5 cellular contexts compared by ENCODE assay signal in the genomic region with DNA sequence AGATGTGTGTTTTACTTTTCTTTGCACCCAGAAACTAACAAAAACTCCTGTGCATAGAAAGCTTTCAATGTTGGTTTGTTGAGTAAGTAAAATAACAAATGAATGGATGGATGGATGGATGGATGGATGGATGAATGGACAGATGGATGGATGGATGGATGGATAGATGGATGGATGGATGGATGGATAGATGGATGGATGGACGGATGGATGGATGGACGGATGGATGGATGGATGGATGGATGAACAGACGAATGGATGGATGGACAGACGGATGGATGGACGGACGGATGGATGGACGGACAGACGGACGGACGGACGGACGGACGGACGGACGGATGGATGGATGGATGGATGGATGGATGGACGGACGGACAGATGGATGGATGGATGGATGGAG.
DNase-seq lines count a peak whose midpoint lies in the region; ATAC-seq, FAIRE-seq and TF ChIP-seq lines count a peak whose summit lies in the region.
"Not testable (repeated sequence)": the region's sequence is repeated elsewhere in the genome, so short reads cannot be mapped to it uniquely, and the experiment has no call there.

No MANE protein-coding gene starts in this region.

- H3K9me1 ChIP-seq in IMR-90 (ENCODE audit: insufficient read depth, low read length), result not testable (repeated sequence)

- TF ChIP-seq CTCF in IMR-90 (conservative IDR thresholded peaks at IDR 0.05; ENCODE audit: low read depth, low read length); brain (conservative IDR thresholded peaks at IDR 0.05); HepG2 (CRISPR knock-in tag; IDR thresholded peaks at IDR 0.05); neural progenitor cell (IDR thresholded peaks at IDR 0.05): not testable (repeated sequence)

- not testable (repeated sequence) for H4K91ac ChIP-seq in IMR-90 (ENCODE audit: insufficient read depth, low read depth, low read length)

- H3K56ac ChIP-seq in IMR-90 (ENCODE audit: extremely low read depth, insufficient read depth, low read length), result not testable (repeated sequence)

- not testable (repeated sequence) for BruUV-seq in IMR-90 (replicated peaks; lab: Mats Ljungman, UMichigan); HepG2 (replicated peaks; lab: Mats Ljungman, UMichigan)

- H3K36me3 ChIP-seq in IMR-90 (ENCODE audit: control insufficient read depth, insufficient read depth, low read length); HepG2 (replicated peaks in 1 of 2; ENCODE audit: control insufficient read depth in 1 of 2, insufficient read depth in 2 of 2, low read length in 2 of 2); neural progenitor cell: not testable (repeated sequence)

- TF ChIP-seq RAD21 in IMR-90 (IDR thresholded peaks at IDR 0.05; ENCODE audit: low read length); HepG2 (CRISPR knock-in tag; IDR thresholded peaks at IDR 0.05): not testable (repeated sequence)

- H3K27me3 ChIP-seq in IMR-90 (ENCODE audit: control insufficient read depth, insufficient read depth, low read length); HepG2 (ENCODE audit: control insufficient read depth in 1 of 2, insufficient read depth in 2 of 2, low read length in 2 of 2); neural progenitor cell: not testable (repeated sequence)

- ATAC-seq in IMR-90 (ENCODE audit: low read depth); HepG2: not testable (repeated sequence)

- not testable (repeated sequence) for TF ChIP-seq POLR2A in IMR-90 (IDR thresholded peaks at IDR 0.05; ENCODE audit: low read depth, low read length); HepG2 (IDR thresholded peaks at IDR 0.05; ENCODE audit: insufficient read depth in 1 of 2, low read depth in 2 of 2, low read length in 2 of 2)

- not testable (repeated sequence) for H3K4me1 ChIP-seq in IMR-90 (ENCODE audit: control insufficient read depth, insufficient read depth, low read length); HepG2 (ENCODE audit: insufficient read depth, low read length); neural progenitor cell

- peaks cover 12% of the 10 kb centered on the region for H3K4me1 Mint-ChIP-seq in brain
- H3K4me1 Mint-ChIP-seq in neural progenitor cell, result not testable (repeated sequence)

- not testable (repeated sequence) for H3K79me1 ChIP-seq in IMR-90 (ENCODE audit: low read depth in 1 of 2, low read length in 2 of 2)

- H3K27me3 Mint-ChIP-seq in brain (peaks cover 10% of the 10 kb centered on the region), neural progenitor cell (ENCODE audit: insufficient read depth, low read depth) (peaks cover 11% of the 10 kb centered on the region)

- not testable (repeated sequence) for H3F3A ChIP-seq in neural progenitor cell (ENCODE audit: low read depth)

- H3K23ac ChIP-seq in IMR-90 (ENCODE audit: low read depth, low read length), result not testable (repeated sequence)

- not testable (repeated sequence) for H3K4me3 ChIP-seq in IMR-90 (ENCODE audit: insufficient read depth, low read depth, low read length); HepG2 (replicated peaks in 1 of 3; ENCODE audit: insufficient read depth in 1 of 3, low read depth in 2 of 3, low read length in 3 of 3); neural progenitor cell

- H3K9me3 ChIP-seq in IMR-90 (ENCODE audit: control insufficient read depth, insufficient read depth, low read length) (peaks cover 14% of the 10 kb centered on the region; the same call in 1 of the 2 replicates), HepG2 (ENCODE audit: low read length) (peaks cover 78% of the 10 kb centered on the region)
- not testable (repeated sequence) for H3K9me3 ChIP-seq in neural progenitor cell (ENCODE audit: low read depth)

- H3K79me2 ChIP-seq in HepG2 (ENCODE audit: insufficient read depth, low read length); neural progenitor cell (ENCODE audit: low read depth): not testable (repeated sequence)

- H2AK5ac ChIP-seq in IMR-90 (ENCODE audit: low read depth, low read length), result not testable (repeated sequence)

- H4K8ac ChIP-seq in IMR-90 (ENCODE audit: low read depth in 2 of 2, low read length in 2 of 2), result not testable (repeated sequence)

- not testable (repeated sequence) for TF ChIP-seq EP300 in HepG2 (IDR thresholded peaks at IDR 0.05; ENCODE audit: low read depth in 2 of 2, low read length in 2 of 2); HepG2 (CRISPR knock-in tag; IDR thresholded peaks at IDR 0.05; ENCODE audit: borderline replicate concordance)

- H3K9ac ChIP-seq in IMR-90 (ENCODE audit: low read depth, low read length); HepG2 (ENCODE audit: insufficient read depth, low read depth, low read length); neural progenitor cell: not testable (repeated sequence)

- dilution Hi-C loops in IMR-90 (cut with HindIII; ENCODE audit: low sequenced_read_pairs, unreplicated experiment), result not testable (repeated sequence)

- not testable (repeated sequence) for H4K5ac ChIP-seq in IMR-90 (ENCODE audit: low read depth, low read length)

- not testable (repeated sequence) for H4K20me1 ChIP-seq in IMR-90 (ENCODE audit: insufficient read depth, low read length); HepG2 (ENCODE audit: insufficient read depth, low read length); neural progenitor cell (ENCODE audit: low read depth)

- POLR2A ChIA-PET in IMR-90 (lab: Charles Lee; ENCODE audit: unreplicated experiment); HepG2 (lab: Yijun Ruan, JAX): not testable (repeated sequence)

- not testable (repeated sequence) for H2BK120ac ChIP-seq in IMR-90 (ENCODE audit: low read depth, low read length)

- H3K27ac Mint-ChIP-seq in brain, result peak overlapping the region in 4 of 5 experiments; percentile 19 to 76 (median 60)
- H3K27ac Mint-ChIP-seq in neural progenitor cell, result not testable (repeated sequence)

- H2AFZ ChIP-seq in IMR-90 (replicated peaks; ENCODE audit: low read length, poor library complexity); HepG2 (ENCODE audit: low read length); neural progenitor cell (replicated peaks): not testable (repeated sequence)

- not testable (repeated sequence) for FAIRE-seq in HepG2 (lab: Jason Lieb, UNC)
- FAIRE-seq in urothelium cell line (lab: Jason Lieb, UNC), result peak; percentile 71

- H3K4me3 Mint-ChIP-seq in brain (peak overlapping the region in 3 of 5 experiments; percentile 19 to 59 (median 28)), neural progenitor cell (peak overlapping the region; percentile 4)

- WGBS in IMR-90 (ENCODE audit: extremely low coverage in 2 of 2, insufficient read length in 1 of 2), 2 experiments, result 83% methylated on average over 15 of the region's 17 CpGs; no CpG with 5 or more reads in 1 of the 2 experiments
- WGBS in HepG2 (ENCODE audit: low lambda C conversion rate), result 44% methylated on average over 17 of the region's 17 CpGs

- CTCF ChIA-PET in IMR-90 (lab: Yijun Ruan, JAX); HepG2 (lab: Yijun Ruan, JAX; ENCODE audit: low intra/inter-chr PET ratio, low total read pairs): not testable (repeated sequence)

- H3K36me3 Mint-ChIP-seq in brain, neural progenitor cell: not testable (repeated sequence)

- in situ Hi-C loops in IMR-90 (cut with MboI; ENCODE audit: low sequenced_read_pairs); HepG2 (cut with HindIII; ENCODE audit: extremely low pct_ligation_motif_present, low pct_unique_long_range_greater_than_20kb): not testable (repeated sequence)

- not testable (repeated sequence) for H3K4ac ChIP-seq in IMR-90 (ENCODE audit: low read depth, low read length)

- DNase-seq in IMR-90; HepG2 (ENCODE audit: low spot score); neural progenitor cell (ENCODE audit: low spot score); urothelium cell line (ENCODE audit: low spot score): not testable (repeated sequence)

- H3K18ac ChIP-seq in IMR-90 (ENCODE audit: low read depth, low read length), result not testable (repeated sequence)

- not testable (repeated sequence) for H3K4me2 ChIP-seq in IMR-90 (ENCODE audit: low read depth, low read length); HepG2 (ENCODE audit: low read depth, low read length); neural progenitor cell

- not testable (repeated sequence) for H2AK9ac ChIP-seq in IMR-90 (replicated peaks; ENCODE audit: low read depth, low read length, poor library complexity)

- H2BK5ac ChIP-seq in IMR-90 (ENCODE audit: low read depth, low read length, poor library complexity, severe bottlenecking), result peak overlapping the region; percentile 65

- H2BK20ac ChIP-seq in IMR-90 (ENCODE audit: low read depth, low read length), result not testable (repeated sequence)

- not testable (repeated sequence) for H3K27ac ChIP-seq in IMR-90 (ENCODE audit: insufficient read depth, low read length); HepG2 (ENCODE audit: extremely low read length, insufficient read depth, low read length); neural progenitor cell

- not testable (repeated sequence) for H3K14ac ChIP-seq in IMR-90 (replicated peaks; ENCODE audit: low read depth, low read length)

- H2BK15ac ChIP-seq in IMR-90 (ENCODE audit: low read depth, low read length), result not testable (repeated sequence)

- intact Hi-C loops in IMR-90 (cut with micrococcal nuclease); HepG2 (cut with micrococcal nuclease; ENCODE audit: unreplicated experiment): not testable (repeated sequence)

- H3K9me3 Mint-ChIP-seq in brain, result peaks cover 0 to 17% (median 6%) of the 10 kb centered on the region in 5 experiments
- not testable (repeated sequence) for H3K9me3 Mint-ChIP-seq in neural progenitor cell

TF ChIP-seq in HepG2, 621 proteins besides CTCF, POLR2A, EP300 and RAD21:
- 0 out of 2 replicates have a peak, but pooled peaks have one; percentile 19 for TF ChIP-seq IKZF1 (IDR thresholded peaks at IDR 0.05)
